Comparison of ENCODE assay signal across 22 cellular contexts in genomic region chr7:115047968-115048720, GRCh38.
DNase-seq lines count a peak whose midpoint lies in the region; ATAC-seq and FAIRE-seq lines count a peak whose summit lies in the region.
"Had no signal": no experiment of that assay in that cellular context is flagged by ENCODE, and none has a peak within 500 bp of the region (broad histone marks: within the 10 kb centered on the region; RNA-seq: fewer than 3 reads in every experiment).

No MANE protein-coding gene starts in this region.

- no peak overlapping the region for H3K27ac ChIP-seq in GM23248
- H3K27ac ChIP-seq: colonic mucosa, parathyroid adenoma, stomach, upper lobe of left lung had no signal

- no peak for ATAC-seq in GM19395 (IDR thresholded peaks at IDR 0.05; ENCODE audit: unreplicated experiment)
- ATAC-seq: naive thymus-derived CD4-positive, alpha-beta T cell; PC-3 had no signal

- H3K4me3 ChIP-seq in GM23248 = no peak overlapping the region
- H3K4me3 ChIP-seq: colonic mucosa, stomach, upper lobe of left lung had no signal

- peak; percentile 31 for DNase-seq in GM23248
- DNase-seq in dermis blood vessel endothelial cell = peak; percentile 76
- DNase-seq in frontal cortex (ENCODE audit: low spot score in 2 of 2) = no peak
- DNase-seq in smooth muscle cell of the brain vasculature (ENCODE audit: low read depth, low spot score) = peak; percentile 33
- no peak for DNase-seq in NCI-H2029 treated with DMSO at 0.1 percent for 48 hours (lab: John Stamatoyannopoulos, UW)
- DNase-seq in NCI-H1417 treated with DMSO at 0.1 percent for 48 hours (lab: John Stamatoyannopoulos, UW) = no peak
- DNase-seq: activated CD4-positive, alpha-beta T cell treated with anti-CD3 and anti-CD28 coated beads, Interleukin-2, amount 50 U/mL, for 48 hours; activated naive CD4-positive, alpha-beta T cell treated with anti-CD3 and anti-CD28 coated beads for 36 hours; colonic mucosa; DMS153; HFFc6; naive thymus-derived CD4-positive, alpha-beta T cell; NCI-H187 treated with DMSO at 0.1 percent for 48 hours; PC-3; stimulated activated CD4-positive, alpha-beta T cell treated with anti-CD3 and anti-CD28 coated beads, Interleukin-4, amount 100 ng/mL, for 1 hour; stomach; T-helper 1 cell; upper lobe of left lung had no signal

- 21 to 25% methylated on average over 6 of the region's 6 CpGs for WGBS in GM23248 (ENCODE audit: low coverage in 1 of 2, low lambda C conversion rate in 2 of 2, missing lambda C conversion rate in 2 of 2), 2 experiments

- H3K9ac ChIP-seq in GM23248 = no peak overlapping the region
- H3K9ac ChIP-seq: parathyroid adenoma had no signal

- no peaks in the 10 kb centered on the region for H4K20me1 ChIP-seq in GM23248 (ENCODE audit: insufficient read depth)

- H3K9me2 ChIP-seq in GM23248 (ENCODE audit: insufficient read depth) = no peaks in the 10 kb centered on the region

- H3K9me3 ChIP-seq in GM23248 (ENCODE audit: low read depth) = no peaks in the 10 kb centered on the region
- H3K9me3 ChIP-seq: colonic mucosa, stomach, upper lobe of left lung had no signal

- in situ Hi-C loops in GM23248 (cut with MboI) = no loop called here

- no peaks in the 10 kb centered on the region for H3K36me3 ChIP-seq in GM23248 (ENCODE audit: low read depth)
- H3K36me3 ChIP-seq: colonic mucosa, stomach, upper lobe of left lung had no signal

- no peaks in the 10 kb centered on the region for H3K79me2 ChIP-seq in GM23248 (ENCODE audit: insufficient read depth)
- H3K79me2 ChIP-seq: parathyroid adenoma had no signal

- peak; percentile 37 for FAIRE-seq in frontal cortex (lab: Jason Lieb, UNC)
- FAIRE-seq: astrocyte, islet of Langerhans had no signal

- H3K27me3 ChIP-seq in GM23248 (replicated peaks; ENCODE audit: insufficient read depth) = no peaks in the 10 kb centered on the region
- H3K27me3 ChIP-seq: colonic mucosa, stomach, upper lobe of left lung had no signal

- no peaks in the 10 kb centered on the region for H3F3A ChIP-seq in GM23248 (ENCODE audit: insufficient read depth)

- H3K4me2 ChIP-seq in GM23248 (ENCODE audit: unreplicated experiment) = no peak overlapping the region

- peaks cover 7% of the 10 kb centered on the region; the same call in 1 of the 2 replicates for H3K4me1 ChIP-seq in GM23248 (ENCODE audit: insufficient read depth)
- H3K4me1 ChIP-seq: colonic mucosa, parathyroid adenoma had no signal

- H2AFZ ChIP-seq in GM23248 = no peak overlapping the region
- H2AFZ ChIP-seq: parathyroid adenoma had no signal

Comparison
In these comparisons a context has a peak if more than half of its experiments do, and no peak if none do; other contexts are left out.
1. DNase-seq: peak in GM23248 (single experiment), dermis blood vessel endothelial cell (single experiment) and smooth muscle cell of the brain vasculature (single experiment); none in frontal cortex (0 of 2), NCI-H2029 treated with DMSO at 0.1 percent for 48 hours (single experiment) and NCI-H1417 treated with DMSO at 0.1 percent for 48 hours (single experiment).